1 cellular context compared by ENCODE assay signal in genomic region chr13:19961924-19962323, GRCh38.
TF ChIP-seq lines count a peak whose summit lies in the region.

No MANE protein-coding gene starts in this region.

TF ChIP-seq in IMR-90, 13 proteins besides CTCF, POLR2A, EP300 and RAD21:
- TF ChIP-seq MAFK (IDR thresholded peaks at IDR 0.05; ENCODE audit: low read depth, low read length) (peak; percentile 79), NFE2L2 (IDR thresholded peaks at IDR 0.05; ENCODE audit: low read depth, low read length) (no peak), MXI1 (IDR thresholded peaks at IDR 0.05; ENCODE audit: borderline replicate concordance, low read depth, low read length) (no peak), RCOR1 (IDR thresholded peaks at IDR 0.05; ENCODE audit: insufficient replicate concordance, low read length) (no peak), CHD1 (IDR thresholded peaks at IDR 0.05; ENCODE audit: low read depth, low read length) (no peak), BHLHE40 (IDR thresholded peaks at IDR 0.05; ENCODE audit: low read depth, low read length) (no peak), ELK1 (IDR thresholded peaks at IDR 0.05; ENCODE audit: borderline replicate concordance, low read depth, low read length) (no peak)
